In genomic region chr2:177547122-177547521, GRCh38 we compare ENCODE assay signal across 13 cellular contexts.
DNase-seq lines count a peak whose midpoint lies in the region; ATAC-seq lines count a peak whose summit lies in the region.
"Had no signal": no experiment of that assay in that cellular context is flagged by ENCODE, and none has a peak within 500 bp of the region (broad histone marks: within the 10 kb centered on the region; RNA-seq: fewer than 3 reads in every experiment).

No MANE protein-coding gene starts in this region.

- no peak overlapping the region for H3K4me3 Mint-ChIP-seq in activated CD8-positive, alpha-beta memory T cell treated with anti-CD3 and anti-CD28 coated beads, Interleukin-2, amount 10 ng/mL, durations not matched to agents 7 days and 5 days
- no peak overlapping the region for H3K4me3 Mint-ChIP-seq in stimulated activated memory B cell treated with anti-CD40 and anti-IgM and Interleukin-4, amounts not matched to agents 10 μg/mL and 1 μg/mL and 100 μg/mL, for 72 hours
- H3K4me3 Mint-ChIP-seq: HFFc6 had no signal

- peak; percentile 82 for ATAC-seq in activated CD8-positive, alpha-beta memory T cell treated with anti-CD3 and anti-CD28 coated beads, Interleukin-2, amount 10 ng/mL, durations not matched to agents 7 days and 5 days
- ATAC-seq in GM21619 (IDR thresholded peaks at IDR 0.05; ENCODE audit: unreplicated experiment) (peak; percentile 92), HG03159 (IDR thresholded peaks at IDR 0.05; ENCODE audit: unreplicated experiment) (peak; percentile 88)
- peak; percentile 86 for ATAC-seq in stimulated activated memory B cell treated with anti-CD40 and anti-IgM and Interleukin-4, amounts not matched to agents 10 μg/mL and 1 μg/mL and 100 μg/mL, for 72 hours
- ATAC-seq: A549 had no signal

- CTCF ChIA-PET in activated CD8-positive, alpha-beta memory T cell treated with anti-CD3 and anti-CD28 coated beads, Interleukin-2, amount 10 ng/mL, durations not matched to agents 7 days and 5 days (lab: Charles Lee): interaction anchor here (2.4 kb wide), 1 partner anchor 383 kb away, joined by 7 read pairs; no protein-coding TSS in a partner anchor

- peaks cover 21% of the 10 kb centered on the region for H3K36me3 Mint-ChIP-seq in activated CD8-positive, alpha-beta memory T cell treated with anti-CD3 and anti-CD28 coated beads, Interleukin-2, amount 10 ng/mL, durations not matched to agents 7 days and 5 days
- H3K36me3 Mint-ChIP-seq in stimulated activated memory B cell treated with anti-CD40 and anti-IgM and Interleukin-4, amounts not matched to agents 10 μg/mL and 1 μg/mL and 100 μg/mL, for 72 hours: peaks cover 10% of the 10 kb centered on the region

- in situ Hi-C loops in ACHN (cut with HindIII; ENCODE audit: low pct_ligation_motif_present, low pct_unique_long_range_greater_than_20kb, low sequenced_read_pairs): no loop called here

- H3K9me3 Mint-ChIP-seq in activated CD8-positive, alpha-beta memory T cell treated with anti-CD3 and anti-CD28 coated beads, Interleukin-2, amount 10 ng/mL, durations not matched to agents 7 days and 5 days (ENCODE audit: low read depth): peaks cover 3% of the 10 kb centered on the region
- peaks cover 4% of the 10 kb centered on the region for H3K9me3 Mint-ChIP-seq in stimulated activated memory B cell treated with anti-CD40 and anti-IgM and Interleukin-4, amounts not matched to agents 10 μg/mL and 1 μg/mL and 100 μg/mL, for 72 hours
- H3K9me3 Mint-ChIP-seq: HFFc6 had no signal

- H3K27me3 Mint-ChIP-seq in activated CD8-positive, alpha-beta memory T cell treated with anti-CD3 and anti-CD28 coated beads, Interleukin-2, amount 10 ng/mL, durations not matched to agents 7 days and 5 days: no peaks in the 10 kb centered on the region
- no peaks in the 10 kb centered on the region for H3K27me3 Mint-ChIP-seq in stimulated activated memory B cell treated with anti-CD40 and anti-IgM and Interleukin-4, amounts not matched to agents 10 μg/mL and 1 μg/mL and 100 μg/mL, for 72 hours

- peaks cover 47% of the 10 kb centered on the region for H3K4me1 Mint-ChIP-seq in activated CD8-positive, alpha-beta memory T cell treated with anti-CD3 and anti-CD28 coated beads, Interleukin-2, amount 10 ng/mL, durations not matched to agents 7 days and 5 days
- peaks cover 2% of the 10 kb centered on the region for H3K4me1 Mint-ChIP-seq in stimulated activated memory B cell treated with anti-CD40 and anti-IgM and Interleukin-4, amounts not matched to agents 10 μg/mL and 1 μg/mL and 100 μg/mL, for 72 hours

- peak overlapping the region; percentile 69 for H3K27ac Mint-ChIP-seq in activated CD8-positive, alpha-beta memory T cell treated with anti-CD3 and anti-CD28 coated beads, Interleukin-2, amount 10 ng/mL, durations not matched to agents 7 days and 5 days
- no peak overlapping the region for H3K27ac Mint-ChIP-seq in stimulated activated memory B cell treated with anti-CD40 and anti-IgM and Interleukin-4, amounts not matched to agents 10 μg/mL and 1 μg/mL and 100 μg/mL, for 72 hours
- H3K27ac Mint-ChIP-seq: HFFc6 had no signal

- no peak for DNase-seq in activated CD8-positive, alpha-beta memory T cell treated with anti-CD3 and anti-CD28 coated beads, Interleukin-2, amount 10 ng/mL, durations not matched to agents 7 days and 5 days
- DNase-seq in activated CD8-positive, alpha-beta memory T cell treated with anti-CD3 and anti-CD28 coated beads, Interleukin-2, amount 50 U/mL, for 4 hours: no peak
- DNase-seq in dermis blood vessel endothelial cell: no peak
- DNase-seq in NCI-H146 treated with DMSO at 0.1 percent for 48 hours (lab: John Stamatoyannopoulos, UW; ENCODE audit: unreplicated experiment): no peak
- DNase-seq in ACHN: no peak
- DNase-seq: activated CD4-positive, CD25-positive, alpha-beta regulatory T cell treated with anti-CD3 and anti-CD28 coated beads, Interleukin-2, amount 50 U/mL, for 72 hours; adrenal gland; HFFc6; NCI-H1092 treated with DMSO at 0.1 percent for 48 hours had no signal
